In genomic region chr7:69932034-69932628, GRCh38 we compare ENCODE assay signal across 8 cellular contexts.
DNase-seq lines count a peak whose midpoint lies in the region; ATAC-seq and TF ChIP-seq lines count a peak whose summit lies in the region.

No MANE protein-coding gene starts in this region.

- H3K4me1 Mint-ChIP-seq in HFFc6 (ENCODE audit: low read depth): no peaks in the 10 kb centered on the region

- H3K27me3 Mint-ChIP-seq in HFFc6 (ENCODE audit: insufficient read depth): no peaks in the 10 kb centered on the region

- H3K27ac ChIP-seq in KMS-11: no peak overlapping the region
- H3K27ac ChIP-seq in SJCRH30: no peak overlapping the region
- H3K27ac ChIP-seq in smooth muscle cell (ENCODE audit: low read depth): no peak overlapping the region

- DNase-seq in BJ (ENCODE audit: low read depth): no peak
- peak; percentile 35 to 66 for DNase-seq in SJCRH30
- DNase-seq in left ventricle myocardium superior: peak; percentile 29
- no peak for DNase-seq in smooth muscle cell (lab: John Stamatoyannopoulos, UW; ENCODE audit: unreplicated experiment)
- no peak for DNase-seq in activated CD4-positive, alpha-beta T cell treated with anti-CD3 and anti-CD28 coated beads, Interleukin-2, amount 50 U/mL, for 48 hours
- no peak for DNase-seq in HFFc6

- intact Hi-C loops in left ventricle myocardium superior (cut with micrococcal nuclease): no loop called here

- POLR2A ChIA-PET in BJ (lab: Charles Lee): no interaction called here

- CTCF ChIA-PET in BJ (lab: Yijun Ruan, JAX): interaction anchor here (1.2 kb wide), 1 partner anchor 16 kb away, joined by 5 read pairs; no protein-coding TSS in a partner anchor

- no peaks in the 10 kb centered on the region for H3F3A ChIP-seq in smooth muscle cell (ENCODE audit: low read depth)

- no peak overlapping the region for H3K4me2 ChIP-seq in KMS-11
- H3K4me2 ChIP-seq in smooth muscle cell: no peak overlapping the region

- H3K79me2 ChIP-seq in KMS-11 (ENCODE audit: insufficient read depth, low read depth) (no peaks in the 10 kb centered on the region), smooth muscle cell (ENCODE audit: low read depth) (no peaks in the 10 kb centered on the region)

- ATAC-seq in left ventricle myocardium superior: peak; percentile 45
- no peak for ATAC-seq in GM18505 (IDR thresholded peaks at IDR 0.05; ENCODE audit: unreplicated experiment)

- no peak for TF ChIP-seq POLR2A in GM18505 (IDR thresholded peaks at IDR 0.05; ENCODE audit: borderline replicate concordance, extremely low read depth, insufficient read depth, insufficient read length)

- H3K4me1 ChIP-seq in KMS-11 (ENCODE audit: low read depth, poor library complexity, severe bottlenecking) (no peaks in the 10 kb centered on the region), SJCRH30 (peaks cover 8% of the 10 kb centered on the region; the same call in 1 of the 2 replicates), smooth muscle cell (ENCODE audit: low read depth) (no peaks in the 10 kb centered on the region)

- H3K36me3 ChIP-seq in BJ (ENCODE audit: control insufficient read depth, insufficient read depth, low read length) (no peaks in the 10 kb centered on the region), KMS-11 (ENCODE audit: insufficient read depth) (no peaks in the 10 kb centered on the region), SJCRH30 (no peaks in the 10 kb centered on the region), smooth muscle cell (ENCODE audit: low read depth) (no peaks in the 10 kb centered on the region)

- H2AFZ ChIP-seq in KMS-11 (ENCODE audit: low read depth) (no peak overlapping the region), smooth muscle cell (ENCODE audit: low read depth) (no peak overlapping the region)

- H3K4me3 Mint-ChIP-seq in HFFc6: no peak overlapping the region

- no peaks in the 10 kb centered on the region for H3K36me3 Mint-ChIP-seq in HFFc6 (ENCODE audit: low read depth)

- no peak overlapping the region for H3K4me3 ChIP-seq in BJ (ENCODE audit: low read depth, low read length)
- H3K4me3 ChIP-seq in KMS-11 (IDR thresholded peaks at IDR 0.05; ENCODE audit: insufficient read depth, low read depth, low read length): no peak overlapping the region
- no peak overlapping the region for H3K4me3 ChIP-seq in SJCRH30
- H3K4me3 ChIP-seq in smooth muscle cell: no peak overlapping the region

- H3K9me3 ChIP-seq in SJCRH30 (replicated peaks) (no peaks in the 10 kb centered on the region), smooth muscle cell (replicated peaks; ENCODE audit: low read depth) (no peaks in the 10 kb centered on the region)

- H4K20me1 ChIP-seq in KMS-11 (ENCODE audit: insufficient read depth) (no peaks in the 10 kb centered on the region), smooth muscle cell (ENCODE audit: low read depth) (peaks cover 25% of the 10 kb centered on the region)

- H3K9me3 Mint-ChIP-seq in HFFc6: peaks cover 11% of the 10 kb centered on the region

- TF ChIP-seq CTCF in BJ (IDR thresholded peaks at IDR 0.05; ENCODE audit: insufficient read depth, low read depth, low read length) (peak; percentile 47; the same call in 1 of the 2 replicates), KMS-11 (conservative IDR thresholded peaks at IDR 0.05; ENCODE audit: low read depth, low read length) (peak; percentile 65), smooth muscle cell (IDR thresholded peaks at IDR 0.05; ENCODE audit: borderline replicate concordance, insufficient read depth, poor library complexity, severe bottlenecking) (peak; percentile 76), HFFc6 (IDR thresholded peaks at IDR 0.05) (no peak)

- no peaks in the 10 kb centered on the region for H3K27me3 ChIP-seq in BJ (ENCODE audit: control insufficient read depth, insufficient read depth, low read length)
- H3K27me3 ChIP-seq in KMS-11 (ENCODE audit: insufficient read depth, low read depth): no peaks in the 10 kb centered on the region
- H3K27me3 ChIP-seq in SJCRH30: no peaks in the 10 kb centered on the region
- peaks cover 49% of the 10 kb centered on the region for H3K27me3 ChIP-seq in smooth muscle cell (ENCODE audit: low read depth)

- no peak overlapping the region for H3K27ac Mint-ChIP-seq in HFFc6

- H3K9ac ChIP-seq in KMS-11: no peak overlapping the region
- H3K9ac ChIP-seq in smooth muscle cell (ENCODE audit: low read depth): no peak overlapping the region

- WGBS in smooth muscle cell (ENCODE audit: low lambda C conversion rate): 65% methylated on average over 2 of the region's 2 CpGs

Comparison
In these comparisons a context has a peak if more than half of its experiments do, and no peak if none do; other contexts are left out.
1. DNase-seq: peak in SJCRH30 (2 of 2) and left ventricle myocardium superior (single experiment); none in BJ (single experiment), smooth muscle cell (single experiment), activated CD4-positive, alpha-beta T cell treated with anti-CD3 and anti-CD28 coated beads, Interleukin-2, amount 50 U/mL, for 48 hours (0 of 2) and HFFc6 (single experiment).